In the genomic region with DNA sequence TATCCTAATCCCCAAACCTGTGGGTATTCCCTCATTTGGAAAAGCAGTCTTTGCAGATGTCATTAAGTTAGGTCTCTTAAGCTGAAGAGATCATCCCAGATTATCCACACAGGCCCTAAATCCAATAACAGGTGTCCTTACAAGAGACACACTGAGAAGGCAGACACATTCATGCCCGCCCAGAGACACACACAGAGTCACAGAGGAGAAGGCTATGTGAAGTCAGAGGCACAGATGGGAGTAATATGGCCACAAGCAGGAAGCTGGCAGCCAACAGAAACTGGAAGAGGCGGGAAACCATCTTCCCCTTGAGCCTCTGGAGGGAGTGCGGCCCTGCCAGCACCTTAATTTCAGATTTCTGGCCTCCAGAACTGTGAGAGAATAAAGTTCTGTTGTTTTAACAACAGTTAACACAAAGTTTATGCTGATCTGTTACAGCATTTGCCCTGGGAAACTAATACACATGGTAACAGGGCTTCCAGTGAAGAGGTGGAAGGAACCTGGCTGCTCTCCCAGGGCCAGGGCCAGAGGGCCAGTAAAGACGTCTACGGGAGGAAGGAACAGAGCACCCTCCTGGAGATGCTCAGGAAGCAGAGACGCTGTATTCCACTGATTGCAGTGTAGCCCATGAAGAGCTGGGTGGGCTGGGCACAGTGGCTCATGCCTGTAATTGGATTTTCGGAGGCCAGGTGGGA, we compare ENCODE assay signal across 18 cellular contexts.
DNase-seq lines count a peak whose midpoint lies in the region; ATAC-seq and TF ChIP-seq lines count a peak whose summit lies in the region.
"Had no signal": no experiment of that assay in that cellular context is flagged by ENCODE, and none has a peak within 500 bp of the region (broad histone marks: within the 10 kb centered on the region; RNA-seq: fewer than 3 reads in every experiment).

No MANE protein-coding gene starts in this region.

- peaks cover 12% of the 10 kb centered on the region for H3K4me1 ChIP-seq in SJCRH30
- no peaks in the 10 kb centered on the region for H3K4me1 ChIP-seq in breast epithelium

- no peak for DNase-seq in HFFc6
- peak; percentile 24 to 66 for DNase-seq in SJCRH30
- no peak for DNase-seq in chondrocyte (ENCODE audit: low spot score)
- no peak for DNase-seq in breast epithelium (ENCODE audit: low spot score in 2 of 2)
- no peak for DNase-seq in NAMALWA (ENCODE audit: low spot score)
- no peak for DNase-seq in stimulated activated CD8-positive, alpha-beta memory T cell treated with anti-CD3 and anti-CD28 coated beads, Interleukin-4, amount 100 ng/mL, for 48 hours
- DNase-seq in stimulated activated naive B cell treated with anti-CD40 and anti-IgM and Interleukin-4, amounts not matched to agents 10 μg/mL and 1 μg/mL and 100 μg/mL, for 72 hours: no peak
- DNase-seq: CD4-positive, CD25-positive, alpha-beta regulatory T cell; HCEC 1CT; NCI-H1048; NCI-H1436; NCI-H1930; NCI-H2171; NCI-H748 treated with DMSO at 0.1 percent for 48 hours; SIG-M5 had no signal

- H3K4me3 ChIP-seq in SJCRH30: no peak overlapping the region
- H3K4me3 ChIP-seq in breast epithelium: no peak overlapping the region
- H3K4me3 ChIP-seq: GM12878, GM23248, PC-9 had no signal

- H3K36me3 ChIP-seq in SJCRH30 (no peaks in the 10 kb centered on the region), breast epithelium (no peaks in the 10 kb centered on the region)

- peaks cover 46% of the 10 kb centered on the region for H3K36me3 Mint-ChIP-seq in HFFc6 (ENCODE audit: low read depth)
- peaks cover 20% of the 10 kb centered on the region for H3K36me3 Mint-ChIP-seq in chondrocyte (ENCODE audit: low read depth)
- H3K36me3 Mint-ChIP-seq in stimulated activated naive B cell treated with anti-CD40 and anti-IgM and Interleukin-4, amounts not matched to agents 10 μg/mL and 1 μg/mL and 100 μg/mL, for 72 hours: no peaks in the 10 kb centered on the region
- H3K36me3 Mint-ChIP-seq: CD4-positive, CD25-positive, alpha-beta regulatory T cell had no signal

- H3K27ac ChIP-seq in SJCRH30: no peak overlapping the region
- peak overlapping the region in 1 of 2 donors; percentile 38 for H3K27ac ChIP-seq in breast epithelium
- H3K27ac ChIP-seq: GM23248, PC-9 had no signal

- H3K4me1 Mint-ChIP-seq in HFFc6 (ENCODE audit: low read depth) (peaks cover 52% of the 10 kb centered on the region), chondrocyte (ENCODE audit: low read depth) (peaks cover 26% of the 10 kb centered on the region)
- no peaks in the 10 kb centered on the region for H3K4me1 Mint-ChIP-seq in stimulated activated naive B cell treated with anti-CD40 and anti-IgM and Interleukin-4, amounts not matched to agents 10 μg/mL and 1 μg/mL and 100 μg/mL, for 72 hours
- H3K4me1 Mint-ChIP-seq: CD4-positive, CD25-positive, alpha-beta regulatory T cell had no signal

- H3K27ac Mint-ChIP-seq in HFFc6 (peak overlapping the region; percentile 70; the same call in 1 of the 2 replicates), chondrocyte (ENCODE audit: unreplicated experiment) (peak overlapping the region; percentile 49)
- H3K27ac Mint-ChIP-seq in stimulated activated naive B cell treated with anti-CD40 and anti-IgM and Interleukin-4, amounts not matched to agents 10 μg/mL and 1 μg/mL and 100 μg/mL, for 72 hours: no peak overlapping the region
- H3K27ac Mint-ChIP-seq: CD4-positive, CD25-positive, alpha-beta regulatory T cell had no signal

- H3K9me3 Mint-ChIP-seq in HFFc6 (no peaks in the 10 kb centered on the region; the same call in 1 of the 2 replicates), chondrocyte (ENCODE audit: low read depth) (no peaks in the 10 kb centered on the region)
- no peaks in the 10 kb centered on the region for H3K9me3 Mint-ChIP-seq in stimulated activated naive B cell treated with anti-CD40 and anti-IgM and Interleukin-4, amounts not matched to agents 10 μg/mL and 1 μg/mL and 100 μg/mL, for 72 hours

- TF ChIP-seq CTCF in HFFc6 (IDR thresholded peaks at IDR 0.05) (no peak), chondrocyte (IDR thresholded peaks at IDR 0.05) (no peak), breast epithelium (IDR thresholded peaks at IDR 0.05) (no peak)

- no peak for ATAC-seq in stimulated activated naive B cell treated with anti-CD40 and anti-IgM and Interleukin-4, amounts not matched to agents 10 μg/mL and 1 μg/mL and 100 μg/mL, for 72 hours (replicated peaks)
- ATAC-seq: GM12878 had no signal

- intact Hi-C loops in breast epithelium (cut with DNase I; ENCODE audit: low total_unique reads): no loop called here

- H3K4me3 Mint-ChIP-seq in HFFc6 (peak overlapping the region; percentile 21; the same call in 1 of the 2 replicates), chondrocyte (ENCODE audit: unreplicated experiment) (no peak overlapping the region)
- H3K4me3 Mint-ChIP-seq in stimulated activated naive B cell treated with anti-CD40 and anti-IgM and Interleukin-4, amounts not matched to agents 10 μg/mL and 1 μg/mL and 100 μg/mL, for 72 hours: no peak overlapping the region
- H3K4me3 Mint-ChIP-seq: CD4-positive, CD25-positive, alpha-beta regulatory T cell had no signal

- no peaks in the 10 kb centered on the region for H3K9me3 ChIP-seq in SJCRH30 (replicated peaks)
- no peaks in the 10 kb centered on the region for H3K9me3 ChIP-seq in breast epithelium

- peaks cover 20% of the 10 kb centered on the region for H3K27me3 Mint-ChIP-seq in HFFc6 (ENCODE audit: insufficient read depth)
- H3K27me3 Mint-ChIP-seq in chondrocyte (ENCODE audit: low read depth): no peaks in the 10 kb centered on the region
- H3K27me3 Mint-ChIP-seq in stimulated activated naive B cell treated with anti-CD40 and anti-IgM and Interleukin-4, amounts not matched to agents 10 μg/mL and 1 μg/mL and 100 μg/mL, for 72 hours: no peaks in the 10 kb centered on the region
- H3K27me3 Mint-ChIP-seq: CD4-positive, CD25-positive, alpha-beta regulatory T cell had no signal

- no peak for TF ChIP-seq POLR2A in breast epithelium (IDR thresholded peaks at IDR 0.05)

- no peaks in the 10 kb centered on the region for H3K27me3 ChIP-seq in SJCRH30
- H3K27me3 ChIP-seq in breast epithelium: no peaks in the 10 kb centered on the region

Comparison
In these comparisons a context has a peak if more than half of its experiments do, and no peak if none do; other contexts are left out.
1. DNase-seq: peak in SJCRH30 (2 of 2); none in HFFc6 (single experiment), chondrocyte (single experiment), breast epithelium (0 of 2), NAMALWA (single experiment), stimulated activated CD8-positive, alpha-beta memory T cell treated with anti-CD3 and anti-CD28 coated beads, Interleukin-4, amount 100 ng/mL, for 48 hours (single experiment) and stimulated activated naive B cell treated with anti-CD40 and anti-IgM and Interleukin-4, amounts not matched to agents 10 μg/mL and 1 μg/mL and 100 μg/mL, for 72 hours (single experiment).